In genomic region chr7:128869944-128870285, GRCh38 we compare ENCODE assay signal across 2 cellular contexts.
TF ChIP-seq lines count a peak whose summit lies in the region.

No MANE protein-coding gene starts in this region.

TF ChIP-seq in SK-N-SH, 30 proteins besides CTCF, POLR2A, EP300 and RAD21 (continued from another document):
- TF ChIP-seq, protein P1, sequence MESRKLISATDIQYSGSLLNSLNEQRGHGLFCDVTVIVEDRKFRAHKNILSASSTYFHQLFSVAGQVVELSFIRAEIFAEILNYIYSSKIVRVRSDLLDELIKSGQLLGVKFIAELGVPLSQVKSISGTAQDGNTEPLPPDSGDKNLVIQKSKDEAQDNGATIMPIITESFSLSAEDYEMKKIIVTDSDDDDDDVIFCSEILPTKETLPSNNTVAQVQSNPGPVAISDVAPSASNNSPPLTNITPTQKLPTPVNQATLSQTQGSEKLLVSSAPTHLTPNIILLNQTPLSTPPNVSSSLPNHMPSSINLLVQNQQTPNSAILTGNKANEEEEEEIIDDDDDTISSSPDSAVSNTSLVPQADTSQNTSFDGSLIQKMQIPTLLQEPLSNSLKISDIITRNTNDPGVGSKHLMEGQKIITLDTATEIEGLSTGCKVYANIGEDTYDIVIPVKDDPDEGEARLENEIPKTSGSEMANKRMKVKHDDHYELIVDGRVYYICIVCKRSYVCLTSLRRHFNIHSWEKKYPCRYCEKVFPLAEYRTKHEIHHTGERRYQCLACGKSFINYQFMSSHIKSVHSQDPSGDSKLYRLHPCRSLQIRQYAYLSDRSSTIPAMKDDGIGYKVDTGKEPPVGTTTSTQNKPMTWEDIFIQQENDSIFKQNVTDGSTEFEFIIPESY (IDR thresholded peaks at IDR 0.05; ENCODE audit: borderline replicate concordance, low read depth), result no peak
- TF ChIP-seq RCOR1 (IDR thresholded peaks at IDR 0.05; ENCODE audit: low read length) (no peak), GABPA (IDR thresholded peaks at IDR 0.05; ENCODE audit: low read depth) (no peak), FOXJ3 (CRISPR knock-in tag; IDR thresholded peaks at IDR 0.05) (no peak), TCF12 (IDR thresholded peaks at IDR 0.05) (no peak), SMC3 (IDR thresholded peaks at IDR 0.05; ENCODE audit: low read depth, low read length) (no peak), TAF1 (IDR thresholded peaks at IDR 0.05; ENCODE audit: borderline replicate concordance, low read depth, low read length) (no peak), CHD2 (IDR thresholded peaks at IDR 0.05; ENCODE audit: low read length, partially characterized antibody) (no peak), MXI1 (IDR thresholded peaks at IDR 0.05; ENCODE audit: low read depth, low read length) (no peak)
TF ChIP-seq in SK-N-SH: peak in this region for 0.

TF ChIP-seq in SK-N-SH treated with all-trans-retinoic acid at 6 μM for 48 hours, 23 proteins besides CTCF, POLR2A, EP300 and RAD21 (continued from another document):
- no peak for TF ChIP-seq TSHZ2 (CRISPR knock-in tag; IDR thresholded peaks at IDR 0.05)
- TF ChIP-seq, protein P2, sequence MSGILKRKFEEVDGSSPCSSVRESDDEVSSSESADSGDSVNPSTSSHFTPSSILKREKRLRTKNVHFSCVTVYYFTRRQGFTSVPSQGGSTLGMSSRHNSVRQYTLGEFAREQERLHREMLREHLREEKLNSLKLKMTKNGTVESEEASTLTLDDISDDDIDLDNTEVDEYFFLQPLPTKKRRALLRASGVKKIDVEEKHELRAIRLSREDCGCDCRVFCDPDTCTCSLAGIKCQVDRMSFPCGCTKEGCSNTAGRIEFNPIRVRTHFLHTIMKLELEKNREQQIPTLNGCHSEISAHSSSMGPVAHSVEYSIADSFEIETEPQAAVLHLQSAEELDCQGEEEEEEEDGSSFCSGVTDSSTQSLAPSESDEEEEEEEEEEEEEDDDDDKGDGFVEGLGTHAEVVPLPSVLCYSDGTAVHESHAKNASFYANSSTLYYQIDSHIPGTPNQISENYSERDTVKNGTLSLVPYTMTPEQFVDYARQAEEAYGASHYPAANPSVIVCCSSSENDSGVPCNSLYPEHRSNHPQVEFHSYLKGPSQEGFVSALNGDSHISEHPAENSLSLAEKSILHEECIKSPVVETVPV (CRISPR knock-in tag; IDR thresholded peaks at IDR 0.05), result no peak
- no peak for TF ChIP-seq ZNF8 (CRISPR knock-in tag; IDR thresholded peaks at IDR 0.05)
- no peak for TF ChIP-seq BACH2 (CRISPR knock-in tag; IDR thresholded peaks at IDR 0.05; ENCODE audit: borderline replicate concordance)
- TF ChIP-seq, protein P3, sequence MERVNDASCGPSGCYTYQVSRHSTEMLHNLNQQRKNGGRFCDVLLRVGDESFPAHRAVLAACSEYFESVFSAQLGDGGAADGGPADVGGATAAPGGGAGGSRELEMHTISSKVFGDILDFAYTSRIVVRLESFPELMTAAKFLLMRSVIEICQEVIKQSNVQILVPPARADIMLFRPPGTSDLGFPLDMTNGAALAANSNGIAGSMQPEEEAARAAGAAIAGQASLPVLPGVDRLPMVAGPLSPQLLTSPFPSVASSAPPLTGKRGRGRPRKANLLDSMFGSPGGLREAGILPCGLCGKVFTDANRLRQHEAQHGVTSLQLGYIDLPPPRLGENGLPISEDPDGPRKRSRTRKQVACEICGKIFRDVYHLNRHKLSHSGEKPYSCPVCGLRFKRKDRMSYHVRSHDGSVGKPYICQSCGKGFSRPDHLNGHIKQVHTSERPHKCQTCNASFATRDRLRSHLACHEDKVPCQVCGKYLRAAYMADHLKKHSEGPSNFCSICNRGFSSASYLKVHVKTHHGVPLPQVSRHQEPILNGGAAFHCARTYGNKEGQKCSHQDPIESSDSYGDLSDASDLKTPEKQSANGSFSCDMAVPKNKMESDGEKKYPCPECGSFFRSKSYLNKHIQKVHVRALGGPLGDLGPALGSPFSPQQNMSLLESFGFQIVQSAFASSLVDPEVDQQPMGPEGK (CRISPR knock-in tag; IDR thresholded peaks at IDR 0.05; ENCODE audit: borderline replicate concordance), result no peak
- TF ChIP-seq ZFP3 (CRISPR knock-in tag; IDR thresholded peaks at IDR 0.05), result no peak
- no peak for TF ChIP-seq CSDC2 (CRISPR knock-in tag; IDR thresholded peaks at IDR 0.05)
- TF ChIP-seq ESRRG (CRISPR knock-in tag; IDR thresholded peaks at IDR 0.05), result no peak
- TF ChIP-seq, protein P4, sequence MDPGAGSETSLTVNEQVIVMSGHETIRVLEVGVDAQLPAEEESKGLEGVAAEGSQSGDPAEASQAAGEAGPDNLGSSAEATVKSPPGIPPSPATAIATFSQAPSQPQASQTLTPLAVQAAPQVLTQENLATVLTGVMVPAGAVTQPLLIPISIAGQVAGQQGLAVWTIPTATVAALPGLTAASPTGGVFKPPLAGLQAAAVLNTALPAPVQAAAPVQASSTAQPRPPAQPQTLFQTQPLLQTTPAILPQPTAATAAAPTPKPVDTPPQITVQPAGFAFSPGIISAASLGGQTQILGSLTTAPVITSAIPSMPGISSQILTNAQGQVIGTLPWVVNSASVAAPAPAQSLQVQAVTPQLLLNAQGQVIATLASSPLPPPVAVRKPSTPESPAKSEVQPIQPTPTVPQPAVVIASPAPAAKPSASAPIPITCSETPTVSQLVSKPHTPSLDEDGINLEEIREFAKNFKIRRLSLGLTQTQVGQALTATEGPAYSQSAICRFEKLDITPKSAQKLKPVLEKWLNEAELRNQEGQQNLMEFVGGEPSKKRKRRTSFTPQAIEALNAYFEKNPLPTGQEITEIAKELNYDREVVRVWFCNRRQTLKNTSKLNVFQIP (CRISPR knock-in tag; IDR thresholded peaks at IDR 0.05; ENCODE audit: borderline replicate concordance, low read depth), result no peak
- no peak for TF ChIP-seq TOX (CRISPR knock-in tag; IDR thresholded peaks at IDR 0.05; ENCODE audit: borderline replicate concordance)
- TF ChIP-seq RARB (CRISPR knock-in tag; IDR thresholded peaks at IDR 0.05), result no peak
- no peak for TF ChIP-seq TCF4 (CRISPR knock-in tag; IDR thresholded peaks at IDR 0.05; ENCODE audit: borderline replicate concordance)
- no peak for TF ChIP-seq OSR1 (CRISPR knock-in tag; IDR thresholded peaks at IDR 0.05)
- no peak for TF ChIP-seq ZNF70 (CRISPR knock-in tag; IDR thresholded peaks at IDR 0.05)
- no peak for TF ChIP-seq ZFP30 (CRISPR knock-in tag; IDR thresholded peaks at IDR 0.05)
TF ChIP-seq in SK-N-SH treated with all-trans-retinoic acid at 6 μM for 48 hours: peak in this region for 0.
